Comparison of ENCODE assay signal across 14 cellular contexts in the genomic region with DNA sequence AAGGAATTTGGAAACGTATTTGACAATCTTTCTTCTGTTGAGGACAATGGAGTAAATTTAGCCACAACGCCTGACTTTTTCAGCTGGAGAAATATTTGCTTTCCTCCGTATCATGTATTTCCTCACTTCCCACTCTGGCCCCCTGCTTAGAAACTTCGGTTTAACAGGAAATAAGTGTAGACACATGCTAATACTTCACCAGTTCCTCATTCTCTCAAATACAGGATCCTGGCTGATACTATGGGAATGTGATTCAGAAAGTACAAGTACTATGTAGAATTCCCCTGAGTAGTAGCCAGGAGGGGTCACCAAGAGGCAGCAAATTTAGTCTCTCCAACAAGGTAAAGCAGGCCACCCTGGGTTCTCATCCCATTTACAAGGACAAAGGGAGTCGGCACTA. TPM values are rescaled to one million over a fixed set of nuclear protein-coding genes. Genes with fewer than 3 reads are reported as not detected.
DNase-seq lines count a peak whose midpoint lies in the region; ATAC-seq and TF ChIP-seq lines count a peak whose summit lies in the region.
"Had no signal": no experiment of that assay in that cellular context is flagged by ENCODE, and none has a peak within 500 bp of the region (broad histone marks: within the 10 kb centered on the region; RNA-seq: fewer than 3 reads in every experiment).

No MANE protein-coding gene starts in this region.

- WGBS in lung, 2 donors: 12 to 36% methylated on average over 5 of the region's 5 CpGs

- H3K27me3 Mint-ChIP-seq in activated T-cell treated with anti-CD3 and anti-CD28 coated beads, Interleukin-2, amount 50 U/mL, for 24 hours: no peaks in the 10 kb centered on the region

- peak; percentile 89 for DNase-seq in CD1c-positive myeloid dendritic cell (ENCODE audit: extremely low spot score)
- peak; percentile 58 for DNase-seq in NOMO-1 treated with dmso at 0.1 percent for 144 hours (lab: John Stamatoyannopoulos, UW; ENCODE audit: unreplicated experiment)
- peak; percentile 15 to 86 for DNase-seq in dermis microvascular lymphatic vessel endothelial cell (ENCODE audit: low read depth in 2 of 2)
- no peak for DNase-seq in lung (ENCODE audit: low spot score)
- no peak for DNase-seq in NCI-H1417 treated with DMSO at 0.1 percent for 48 hours (lab: John Stamatoyannopoulos, UW)
- no peak for DNase-seq in activated T-cell treated with anti-CD3 and anti-CD28 coated beads, Interleukin-2, amount 50 U/mL, for 24 hours
- no peak for DNase-seq in NCI-H2107 (lab: John Stamatoyannopoulos, UW)
- DNase-seq: NCI-H345; psoas muscle; stimulated activated naive CD4-positive, alpha-beta T cell had no signal

- no peak overlapping the region for H3K4me3 ChIP-seq in lung
- H3K4me3 ChIP-seq: cardiac muscle cell, GM12878, psoas muscle had no signal

- ATAC-seq in lung (ENCODE audit: insufficient read depth, low FRiP score): peak; percentile 36
- ATAC-seq in HG03108 (IDR thresholded peaks at IDR 0.05; ENCODE audit: unreplicated experiment): no peak
- ATAC-seq: esophagus mucosa, GM12878, psoas muscle had no signal

- H3K4me1 Mint-ChIP-seq in activated T-cell treated with anti-CD3 and anti-CD28 coated beads, Interleukin-2, amount 50 U/mL, for 24 hours (ENCODE audit: low read depth): no peaks in the 10 kb centered on the region

- no peak overlapping the region for H3K4me3 Mint-ChIP-seq in activated T-cell treated with anti-CD3 and anti-CD28 coated beads, Interleukin-2, amount 50 U/mL, for 24 hours

- no peaks in the 10 kb centered on the region for H3K9me3 Mint-ChIP-seq in activated T-cell treated with anti-CD3 and anti-CD28 coated beads, Interleukin-2, amount 50 U/mL, for 24 hours

- no peak overlapping the region for H3K27ac Mint-ChIP-seq in activated T-cell treated with anti-CD3 and anti-CD28 coated beads, Interleukin-2, amount 50 U/mL, for 24 hours

- no peak overlapping the region for H3K27ac ChIP-seq in lung (ENCODE audit: low read depth in 1 of 2, low read length in 1 of 2)
- H3K27ac ChIP-seq: cardiac muscle cell, psoas muscle had no signal

- H3K36me3 ChIP-seq in lung (ENCODE audit: control insufficient read depth in 2 of 2, insufficient read depth in 2 of 2, low read length in 2 of 2): peaks cover 0 to 1% of the 10 kb centered on the region in 2 donors
- H3K36me3 ChIP-seq: cardiac muscle cell had no signal

- H3K9me3 ChIP-seq in lung (ENCODE audit: control insufficient read depth in 2 of 2, insufficient read depth in 1 of 2, low read length in 1 of 2): no peaks in the 10 kb centered on the region
- H3K9me3 ChIP-seq: psoas muscle had no signal

- no peaks in the 10 kb centered on the region for H3K27me3 ChIP-seq in lung (ENCODE audit: control insufficient read depth, insufficient read depth)
- H3K27me3 ChIP-seq: cardiac muscle cell had no signal

- H3K4me1 ChIP-seq in lung (ENCODE audit: control insufficient read depth in 2 of 2, insufficient read depth in 2 of 2, low read length in 2 of 2): no peaks in the 10 kb centered on the region
- H3K4me1 ChIP-seq: psoas muscle had no signal

- no peak for TF ChIP-seq CTCF in lung (IDR thresholded peaks at IDR 0.05; ENCODE audit: control extremely low read depth, extremely low read depth)

- H3K36me3 Mint-ChIP-seq in activated T-cell treated with anti-CD3 and anti-CD28 coated beads, Interleukin-2, amount 50 U/mL, for 24 hours (ENCODE audit: low read depth): peaks cover 2% of the 10 kb centered on the region

RNA-seq across cellular contexts. Expression of gene FAR2, which starts 58.0 kb away (rescaled TPM):
- total RNA-seq in dermis microvascular lymphatic vessel endothelial cell (58.2 and 80.8 TPM in 2 replicates), lung (10 to 100 TPM; 10.6 to 14.4 TPM)
- 10 to 100 TPM in 1 of 2 donors, 1 to 10 TPM in 1; 7.1 to 11.8 TPM for polyA plus RNA-seq in lung

Comparison
In these comparisons a context has a peak if more than half of its experiments do, and no peak if none do; other contexts are left out.
1. DNase-seq: peak in CD1c-positive myeloid dendritic cell (single experiment), NOMO-1 treated with dmso at 0.1 percent for 144 hours (single experiment) and dermis microvascular lymphatic vessel endothelial cell (2 of 2); none in lung (single experiment), NCI-H1417 treated with DMSO at 0.1 percent for 48 hours (single experiment), activated T-cell treated with anti-CD3 and anti-CD28 coated beads, Interleukin-2, amount 50 U/mL, for 24 hours (single experiment) and NCI-H2107 (single experiment).